Comparison of ENCODE assay signal across 24 cellular contexts in genomic region chr3:51522273-51522981, GRCh38.
"Had no signal": no experiment of that assay in that cellular context is flagged by ENCODE, and none has a peak within 500 bp of the region (broad histone marks: within the 10 kb centered on the region; RNA-seq: fewer than 3 reads in every experiment).

No MANE protein-coding gene starts in this region.

- H3K27ac ChIP-seq: body of pancreas, cardiac muscle cell, epithelial cell of prostate, lower lobe of right lung, sigmoid colon, testis, upper lobe of left lung had no signal

- H3K4me1 ChIP-seq: body of pancreas, lower lobe of right lung, sigmoid colon, testis, upper lobe of left lung had no signal

- ATAC-seq: activated CD4-positive, CD25-positive, alpha-beta regulatory T cell treated with anti-CD3 and anti-CD28 coated beads, Interleukin-2, amount 50 U/mL, for 24 hours; activated naive CD8-positive, alpha-beta T cell treated with anti-CD3 and anti-CD28 coated beads, Interleukin-2, amount 50 U/mL, for 24 hours; activated T-cell treated with anti-CD3 and anti-CD28 coated beads, Interleukin-2, amount 50 U/mL, for 72 hours; body of pancreas; left lobe of liver; lower lobe of right lung had no signal

- H3K4me3 ChIP-seq: body of pancreas, cardiac muscle cell, lower lobe of right lung, sigmoid colon, smooth muscle cell, testis, upper lobe of left lung had no signal

- H3K36me3 ChIP-seq: cardiac muscle cell, lower lobe of right lung, sigmoid colon, upper lobe of left lung had no signal

- H3K36me3 Mint-ChIP-seq: naive B cell had no signal

- H3K27me3 ChIP-seq: body of pancreas, sigmoid colon, testis, upper lobe of left lung had no signal

- H3K9me3 ChIP-seq: body of pancreas, lower lobe of right lung, sigmoid colon, testis, upper lobe of left lung had no signal

- H3K4me3 Mint-ChIP-seq: activated CD4-positive, alpha-beta memory T cell treated with anti-CD3 and anti-CD28 coated beads, Interleukin-2, amount 10 ng/mL, durations not matched to agents 7 days and 5 days; activated CD4-positive, alpha-beta T cell treated with anti-CD3 and anti-CD28 coated beads, Interleukin-2, amount 10 ng/mL, durations not matched to agents 24 days and 14 days; activated naive CD4-positive, alpha-beta T cell treated with anti-CD3 and anti-CD28 coated beads for 36 hours; activated naive CD8-positive, alpha-beta T cell treated with anti-CD3 and anti-CD28 coated beads, Interleukin-2, amount 50 U/mL, for 24 hours; activated T-cell treated with anti-CD3 and anti-CD28 coated beads, Interleukin-2, amount 50 U/mL, for 72 hours had no signal

- H3K4me2 ChIP-seq: smooth muscle cell had no signal

- FAIRE-seq: kidney had no signal

- DNase-seq: activated CD4-positive, alpha-beta memory T cell treated with anti-CD3 and anti-CD28 coated beads, Interleukin-2, amount 10 ng/mL, durations not matched to agents 7 days and 5 days; activated CD4-positive, alpha-beta T cell treated with anti-CD3 and anti-CD28 coated beads, Interleukin-2, amount 10 ng/mL, durations not matched to agents 24 days and 14 days; activated effector memory CD4-positive, alpha-beta T cell treated with Interleukin-2 at 50 U/mL for 16 hours; activated naive CD4-positive, alpha-beta T cell treated with anti-CD3 and anti-CD28 coated beads for 36 hours; activated naive CD8-positive, alpha-beta T cell treated with anti-CD3 and anti-CD28 coated beads, Interleukin-2, amount 50 U/mL, for 24 hours; activated T-cell treated with anti-CD3 and anti-CD28 coated beads, Interleukin-2, amount 50 U/mL, for 72 hours; anterior cingulate cortex; body of pancreas; foreskin fibroblast; kidney; lower lobe of right lung; naive B cell; occipital lobe; sigmoid colon; stimulated activated CD4-positive, alpha-beta T cell treated with anti-CD3 and anti-CD28 coated beads, Interleukin-2, amount 100 ng/mL, for 48 hours; stimulated activated CD8-positive, alpha-beta memory T cell treated with anti-CD3 and anti-CD28 coated beads, Interleukin-4, amount 100 ng/mL, for 48 hours; stimulated activated naive CD4-positive, alpha-beta T cell; testis; upper lobe of left lung had no signal

- H3K27me3 Mint-ChIP-seq: activated naive CD8-positive, alpha-beta T cell treated with anti-CD3 and anti-CD28 coated beads, Interleukin-2, amount 50 U/mL, for 24 hours had no signal

- H3K27ac Mint-ChIP-seq: activated CD4-positive, alpha-beta memory T cell treated with anti-CD3 and anti-CD28 coated beads, Interleukin-2, amount 10 ng/mL, durations not matched to agents 7 days and 5 days; activated CD4-positive, alpha-beta T cell treated with anti-CD3 and anti-CD28 coated beads, Interleukin-2, amount 10 ng/mL, durations not matched to agents 24 days and 14 days; activated naive CD4-positive, alpha-beta T cell treated with anti-CD3 and anti-CD28 coated beads for 36 hours; activated naive CD8-positive, alpha-beta T cell treated with anti-CD3 and anti-CD28 coated beads, Interleukin-2, amount 50 U/mL, for 24 hours; activated T-cell treated with anti-CD3 and anti-CD28 coated beads, Interleukin-2, amount 50 U/mL, for 72 hours had no signal

- H3K9me3 Mint-ChIP-seq: activated CD4-positive, alpha-beta memory T cell treated with anti-CD3 and anti-CD28 coated beads, Interleukin-2, amount 10 ng/mL, durations not matched to agents 7 days and 5 days; activated CD4-positive, alpha-beta T cell treated with anti-CD3 and anti-CD28 coated beads, Interleukin-2, amount 10 ng/mL, durations not matched to agents 24 days and 14 days; activated naive CD4-positive, alpha-beta T cell treated with anti-CD3 and anti-CD28 coated beads for 36 hours; activated naive CD8-positive, alpha-beta T cell treated with anti-CD3 and anti-CD28 coated beads, Interleukin-2, amount 50 U/mL, for 24 hours; activated T-cell treated with anti-CD3 and anti-CD28 coated beads, Interleukin-2, amount 50 U/mL, for 72 hours had no signal
